In genomic region chr2:3536682-3537632, GRCh38 we compare ENCODE assay signal across 1 cellular context.
TF ChIP-seq lines count a peak whose summit lies in the region.

No MANE protein-coding gene starts in this region.

TF ChIP-seq in GM23338, 12 proteins besides CTCF, POLR2A, EP300 and RAD21 (continued from another document):
- TF ChIP-seq REST (IDR thresholded peaks at IDR 0.05; ENCODE audit: unreplicated experiment), result no peak
- TF ChIP-seq EZH2 (IDR thresholded peaks at IDR 0.05; ENCODE audit: low read depth, unreplicated experiment), result no peak
- TF ChIP-seq EZH2phosphoT487 (IDR thresholded peaks at IDR 0.05; ENCODE audit: unreplicated experiment), result no peak
- no peak for TF ChIP-seq ZNF462 (CRISPR knock-in tag; IDR thresholded peaks at IDR 0.05)
- no peak for TF ChIP-seq ZNF114 (CRISPR knock-in tag; IDR thresholded peaks at IDR 0.05)
- TF ChIP-seq NANOG (IDR thresholded peaks at IDR 0.05; ENCODE audit: borderline replicate concordance), result no peak
- no peak for TF ChIP-seq CREB1 (CRISPR knock-in tag; IDR thresholded peaks at IDR 0.05; ENCODE audit: low read depth)
- TF ChIP-seq POLR2AphosphoS5 (IDR thresholded peaks at IDR 0.05; ENCODE audit: low read depth), result no peak
